In the genomic region with DNA sequence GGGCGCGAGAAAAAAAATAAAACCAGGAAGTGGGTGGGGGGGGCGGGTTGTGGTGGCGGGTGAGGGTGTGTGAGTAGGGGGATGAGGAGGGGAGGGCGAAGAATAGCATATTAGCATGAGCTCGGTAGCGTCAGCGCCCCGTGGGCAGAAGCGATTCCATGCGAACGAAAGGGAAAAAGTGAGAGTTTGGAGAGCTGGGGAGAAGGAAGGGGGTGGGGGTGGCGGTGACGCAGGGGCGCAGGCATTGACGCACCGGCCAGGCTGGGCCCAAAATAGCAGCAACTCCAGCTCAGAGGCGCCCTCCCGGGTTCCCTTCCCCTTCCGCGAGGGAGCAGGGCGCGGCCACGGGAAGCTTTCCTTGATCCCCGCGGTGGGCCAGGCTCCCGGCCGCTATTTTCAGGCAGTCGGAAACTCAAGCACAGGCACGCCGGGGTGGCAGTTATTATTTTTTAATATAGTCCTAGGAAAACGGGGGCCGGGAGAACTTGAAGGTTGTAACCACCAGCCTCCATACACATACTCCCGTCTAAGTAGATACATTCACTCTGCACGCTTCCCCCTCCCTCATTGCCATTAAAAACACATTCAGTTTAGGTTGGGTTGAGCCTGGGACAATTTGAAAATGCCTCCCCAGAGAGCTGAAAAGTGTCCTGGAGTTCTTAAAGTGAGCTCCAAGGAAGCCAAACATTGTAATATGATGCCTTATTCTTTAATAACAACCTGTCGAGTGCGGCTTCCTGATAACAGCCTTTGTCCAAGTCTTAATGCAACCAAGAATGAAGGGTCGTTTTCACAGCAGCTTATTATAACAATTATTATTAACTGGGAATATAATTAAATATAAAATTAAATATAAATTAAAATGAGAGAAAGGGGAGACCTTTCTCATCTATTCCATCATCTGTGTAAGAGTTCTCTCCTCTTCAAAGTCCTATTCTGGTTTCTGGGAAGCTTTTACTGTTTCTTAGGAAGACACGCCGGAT, we compare ENCODE assay signal across 1 cellular context.
TF ChIP-seq lines count a peak whose summit lies in the region.

No MANE protein-coding gene starts in this region.

TF ChIP-seq in SK-N-SH, 30 proteins besides CTCF, POLR2A, EP300 and RAD21 (continued from another document):
- TF ChIP-seq SIN3A (IDR thresholded peaks at IDR 0.05; ENCODE audit: borderline replicate concordance, low read depth, low read length) (no peak), POLR2AphosphoS5 (IDR thresholded peaks at IDR 0.05; ENCODE audit: low read depth, low read length) (no peak), FOSL2 (IDR thresholded peaks at IDR 0.05; ENCODE audit: borderline replicate concordance, low read depth) (no peak), TAF1 (IDR thresholded peaks at IDR 0.05; ENCODE audit: borderline replicate concordance, low read depth, low read length) (no peak), NFIC (IDR thresholded peaks at IDR 0.05; ENCODE audit: borderline replicate concordance) (no peak), YY1 (IDR thresholded peaks at IDR 0.05; ENCODE audit: low read depth) (no peak; the same call in 1 of the 2 replicates), CHD2 (IDR thresholded peaks at IDR 0.05; ENCODE audit: low read length, partially characterized antibody) (no peak), RFX5 (IDR thresholded peaks at IDR 0.05; ENCODE audit: low read length) (no peak)
- TF ChIP-seq, protein P1, sequence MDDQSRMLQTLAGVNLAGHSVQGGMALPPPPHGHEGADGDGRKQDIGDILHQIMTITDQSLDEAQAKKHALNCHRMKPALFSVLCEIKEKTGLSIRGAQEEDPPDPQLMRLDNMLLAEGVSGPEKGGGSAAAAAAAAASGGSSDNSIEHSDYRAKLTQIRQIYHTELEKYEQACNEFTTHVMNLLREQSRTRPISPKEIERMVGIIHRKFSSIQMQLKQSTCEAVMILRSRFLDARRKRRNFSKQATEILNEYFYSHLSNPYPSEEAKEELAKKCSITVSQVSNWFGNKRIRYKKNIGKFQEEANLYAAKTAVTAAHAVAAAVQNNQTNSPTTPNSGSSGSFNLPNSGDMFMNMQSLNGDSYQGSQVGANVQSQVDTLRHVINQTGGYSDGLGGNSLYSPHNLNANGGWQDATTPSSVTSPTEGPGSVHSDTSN (IDR thresholded peaks at IDR 0.05), result peak; percentile 16; the same call in 1 of the 2 replicates
- TF ChIP-seq, protein P2, sequence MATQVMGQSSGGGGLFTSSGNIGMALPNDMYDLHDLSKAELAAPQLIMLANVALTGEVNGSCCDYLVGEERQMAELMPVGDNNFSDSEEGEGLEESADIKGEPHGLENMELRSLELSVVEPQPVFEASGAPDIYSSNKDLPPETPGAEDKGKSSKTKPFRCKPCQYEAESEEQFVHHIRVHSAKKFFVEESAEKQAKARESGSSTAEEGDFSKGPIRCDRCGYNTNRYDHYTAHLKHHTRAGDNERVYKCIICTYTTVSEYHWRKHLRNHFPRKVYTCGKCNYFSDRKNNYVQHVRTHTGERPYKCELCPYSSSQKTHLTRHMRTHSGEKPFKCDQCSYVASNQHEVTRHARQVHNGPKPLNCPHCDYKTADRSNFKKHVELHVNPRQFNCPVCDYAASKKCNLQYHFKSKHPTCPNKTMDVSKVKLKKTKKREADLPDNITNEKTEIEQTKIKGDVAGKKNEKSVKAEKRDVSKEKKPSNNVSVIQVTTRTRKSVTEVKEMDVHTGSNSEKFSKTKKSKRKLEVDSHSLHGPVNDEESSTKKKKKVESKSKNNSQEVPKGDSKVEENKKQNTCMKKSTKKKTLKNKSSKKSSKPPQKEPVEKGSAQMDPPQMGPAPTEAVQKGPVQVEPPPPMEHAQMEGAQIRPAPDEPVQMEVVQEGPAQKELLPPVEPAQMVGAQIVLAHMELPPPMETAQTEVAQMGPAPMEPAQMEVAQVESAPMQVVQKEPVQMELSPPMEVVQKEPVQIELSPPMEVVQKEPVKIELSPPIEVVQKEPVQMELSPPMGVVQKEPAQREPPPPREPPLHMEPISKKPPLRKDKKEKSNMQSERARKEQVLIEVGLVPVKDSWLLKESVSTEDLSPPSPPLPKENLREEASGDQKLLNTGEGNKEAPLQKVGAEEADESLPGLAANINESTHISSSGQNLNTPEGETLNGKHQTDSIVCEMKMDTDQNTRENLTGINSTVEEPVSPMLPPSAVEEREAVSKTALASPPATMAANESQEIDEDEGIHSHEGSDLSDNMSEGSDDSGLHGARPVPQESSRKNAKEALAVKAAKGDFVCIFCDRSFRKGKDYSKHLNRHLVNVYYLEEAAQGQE (IDR thresholded peaks at IDR 0.05; ENCODE audit: low read depth, low read length), result no peak
- TF ChIP-seq, protein P3, sequence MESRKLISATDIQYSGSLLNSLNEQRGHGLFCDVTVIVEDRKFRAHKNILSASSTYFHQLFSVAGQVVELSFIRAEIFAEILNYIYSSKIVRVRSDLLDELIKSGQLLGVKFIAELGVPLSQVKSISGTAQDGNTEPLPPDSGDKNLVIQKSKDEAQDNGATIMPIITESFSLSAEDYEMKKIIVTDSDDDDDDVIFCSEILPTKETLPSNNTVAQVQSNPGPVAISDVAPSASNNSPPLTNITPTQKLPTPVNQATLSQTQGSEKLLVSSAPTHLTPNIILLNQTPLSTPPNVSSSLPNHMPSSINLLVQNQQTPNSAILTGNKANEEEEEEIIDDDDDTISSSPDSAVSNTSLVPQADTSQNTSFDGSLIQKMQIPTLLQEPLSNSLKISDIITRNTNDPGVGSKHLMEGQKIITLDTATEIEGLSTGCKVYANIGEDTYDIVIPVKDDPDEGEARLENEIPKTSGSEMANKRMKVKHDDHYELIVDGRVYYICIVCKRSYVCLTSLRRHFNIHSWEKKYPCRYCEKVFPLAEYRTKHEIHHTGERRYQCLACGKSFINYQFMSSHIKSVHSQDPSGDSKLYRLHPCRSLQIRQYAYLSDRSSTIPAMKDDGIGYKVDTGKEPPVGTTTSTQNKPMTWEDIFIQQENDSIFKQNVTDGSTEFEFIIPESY (IDR thresholded peaks at IDR 0.05; ENCODE audit: borderline replicate concordance, low read depth), result no peak
TF ChIP-seq in SK-N-SH: peak in this region for 3.
